2 cellular contexts compared by ENCODE assay signal in the genomic region with DNA sequence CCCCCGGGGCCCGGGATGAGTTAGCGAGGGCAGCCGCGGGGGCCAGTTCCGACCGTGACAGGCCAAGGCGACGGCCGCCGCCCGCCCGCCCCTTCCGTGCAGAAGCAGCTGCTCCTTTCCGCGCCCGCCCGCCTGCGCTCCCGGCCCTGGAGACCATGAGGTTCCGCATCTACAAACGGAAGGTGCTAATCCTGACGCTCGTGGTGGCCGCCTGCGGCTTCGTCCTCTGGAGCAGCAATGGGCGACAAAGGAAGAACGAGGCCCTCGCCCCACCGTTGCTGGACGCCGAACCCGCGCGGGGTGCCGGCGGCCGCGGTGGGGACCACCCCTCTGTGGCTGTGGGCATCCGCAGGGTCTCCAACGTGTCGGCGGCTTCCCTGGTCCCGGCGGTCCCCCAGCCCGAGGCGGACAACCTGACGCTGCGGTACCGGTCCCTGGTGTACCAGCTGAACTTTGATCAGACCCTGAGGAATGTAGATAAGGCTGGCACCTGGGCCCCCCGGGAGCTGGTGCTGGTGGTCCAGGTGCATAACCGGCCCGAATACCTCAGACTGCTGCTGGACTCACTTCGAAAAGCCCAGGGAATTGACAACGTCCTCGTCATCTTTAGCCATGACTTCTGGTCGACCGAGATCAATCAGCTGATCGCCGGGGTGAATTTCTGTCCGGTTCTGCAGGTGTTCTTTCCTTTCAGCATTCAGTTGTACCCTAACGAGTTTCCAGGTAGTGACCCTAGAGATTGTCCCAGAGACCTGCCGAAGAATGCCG.
TF ChIP-seq lines count a peak whose summit lies in the region.

No MANE protein-coding gene starts in this region.

TF ChIP-seq in HEK293T, 16 proteins besides CTCF, POLR2A, EP300 and RAD21:
- TF ChIP-seq BHLHE40 (IDR thresholded peaks at IDR 0.05; ENCODE audit: borderline replicate concordance) (no peak), L3MBTL2 (conservative IDR thresholded peaks at IDR 0.05) (peak; percentile 72)

TF ChIP-seq in endothelial cell of umbilical vein, 7 proteins besides CTCF, POLR2A, EP300 and RAD21:
- no peak for TF ChIP-seq MYC (IDR thresholded peaks at IDR 0.05; ENCODE audit: low read depth, low read length)
- TF ChIP-seq, protein P1, sequence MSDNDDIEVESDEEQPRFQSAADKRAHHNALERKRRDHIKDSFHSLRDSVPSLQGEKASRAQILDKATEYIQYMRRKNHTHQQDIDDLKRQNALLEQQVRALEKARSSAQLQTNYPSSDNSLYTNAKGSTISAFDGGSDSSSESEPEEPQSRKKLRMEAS (IDR thresholded peaks at IDR 0.05; ENCODE audit: insufficient read depth, insufficient read length) = peak; percentile 22
